In the genomic region with DNA sequence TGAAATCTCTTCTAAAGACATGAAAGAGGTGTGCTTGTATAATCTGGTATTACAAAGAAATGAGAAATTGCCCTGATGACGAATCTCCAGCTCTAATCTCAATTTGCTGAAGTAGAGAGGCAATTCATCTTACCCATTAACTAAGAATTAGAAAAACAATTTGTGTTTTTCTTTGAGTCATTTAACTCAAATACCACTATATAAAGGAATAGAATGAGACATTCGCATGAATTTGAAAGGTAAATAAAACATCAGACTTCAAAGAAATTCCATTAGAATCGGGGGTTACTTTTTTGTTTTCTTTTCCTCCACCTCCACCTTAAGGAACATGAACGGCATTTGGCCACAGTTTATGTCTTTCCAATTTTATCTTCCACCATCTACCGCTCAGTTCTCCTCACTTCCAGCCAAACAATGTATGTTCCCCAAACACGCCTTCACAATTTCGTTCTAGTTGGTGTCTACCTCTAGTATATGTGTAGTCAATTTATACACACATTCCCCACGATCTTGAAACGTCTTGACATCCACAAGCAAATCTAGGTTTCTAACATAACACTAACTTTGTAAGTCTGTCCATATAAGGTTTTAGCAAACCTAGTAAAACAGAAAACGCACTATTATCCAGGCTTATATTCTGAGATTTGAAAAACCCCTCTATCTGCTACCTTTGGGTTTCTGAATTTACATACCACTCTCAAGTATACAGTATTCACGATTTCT, we compare ENCODE assay signal across 8 cellular contexts. TPM values are rescaled to one million over a fixed set of nuclear protein-coding genes. Genes with fewer than 3 reads are reported as not detected.
DNase-seq lines count a peak whose midpoint lies in the region; ATAC-seq, FAIRE-seq and TF ChIP-seq lines count a peak whose summit lies in the region.

No MANE protein-coding gene starts in this region.

- peak overlapping the region; percentile 28 for H3K4me2 ChIP-seq in fibroblast of lung (ENCODE audit: extremely low read depth, insufficient read depth, low read length)

- H3K9me3 ChIP-seq in Peyer's patch (no peaks in the 10 kb centered on the region), fibroblast of lung (ENCODE audit: control insufficient read depth, insufficient read depth, low read depth, low read length) (no peaks in the 10 kb centered on the region)

- no peak for DNase-seq in GM12865 (ENCODE audit: low read depth)
- DNase-seq in Peyer's patch, result no peak
- peak in 1 of 2 donors; percentile 42 for DNase-seq in fibroblast of lung (ENCODE audit: low read depth in 2 of 2)
- peak; percentile 29 for DNase-seq in retina
- DNase-seq in cerebellar nuclear complex (lab: John Stamatoyannopoulos, UW), result no peak
- no peak for DNase-seq in HTR-8/SVneo (ENCODE audit: insufficient read length, low spot score)

- H3K4me1 ChIP-seq in Peyer's patch, result peaks cover 0 to 21% (median 0%) of the 10 kb centered on the region in 4 donors
- H3K4me1 ChIP-seq in fibroblast of lung (ENCODE audit: control insufficient read depth, extremely low read depth, insufficient read depth, low read length), result peaks cover 4% of the 10 kb centered on the region

- TF ChIP-seq CTCF in GM12865 (IDR thresholded peaks at IDR 0.05; ENCODE audit: insufficient read depth, low read depth, low read length, missing control alignments), result no peak
- no peak for TF ChIP-seq CTCF in Peyer's patch (IDR thresholded peaks at IDR 0.05)
- no peak for TF ChIP-seq CTCF in fibroblast of lung (conservative IDR thresholded peaks at IDR 0.05 in 1 of 2, IDR thresholded peaks at IDR 0.05 in 1 of 2; ENCODE audit: low read depth in 1 of 2, low read length in 2 of 2)

- H3K4me3 ChIP-seq in GM12865 (ENCODE audit: low read depth, low read length) (peak overlapping the region; percentile 69), Peyer's patch (peak overlapping the region; percentile 77 to 94 (median 94)), fibroblast of lung (replicated peaks in 1 of 4; ENCODE audit: control extremely low read depth in 1 of 4, insufficient read depth in 1 of 4, low read depth in 3 of 4, low read length in 4 of 4) (peak overlapping the region in 3 of 4 experiments; percentile 81 to 86 (median 86))

- H4K20me1 ChIP-seq in fibroblast of lung (ENCODE audit: control insufficient read depth, extremely low read depth, insufficient read depth, low read length), result no peaks in the 10 kb centered on the region

- H3K27ac ChIP-seq in Peyer's patch, result peak overlapping the region; percentile 99 to 100 (median 100)
- no peak overlapping the region for H3K27ac ChIP-seq in fibroblast of lung (ENCODE audit: insufficient read depth, low read length)

- no peaks in the 10 kb centered on the region for H3K27me3 ChIP-seq in Peyer's patch
- no peaks in the 10 kb centered on the region for H3K27me3 ChIP-seq in fibroblast of lung (ENCODE audit: control insufficient read depth, insufficient read depth, low read length)

- TF ChIP-seq POLR2A in Peyer's patch (IDR thresholded peaks at IDR 0.05), result no peak

- peaks cover 33% of the 10 kb centered on the region for H3K79me2 ChIP-seq in fibroblast of lung (ENCODE audit: control insufficient read depth, insufficient read depth, low read length)

- no peak overlapping the region for H3K9ac ChIP-seq in fibroblast of lung (ENCODE audit: insufficient read depth, low read length)

- ATAC-seq in GM18868 (IDR thresholded peaks at IDR 0.05; ENCODE audit: unreplicated experiment) (no peak), GM18858 (IDR thresholded peaks at IDR 0.05; ENCODE audit: unreplicated experiment) (no peak)

- FAIRE-seq in HTR-8/SVneo (lab: Jason Lieb, UNC), result no peak

- H3K36me3 ChIP-seq in Peyer's patch, result no peaks in the 10 kb centered on the region
- H3K36me3 ChIP-seq in fibroblast of lung (ENCODE audit: control insufficient read depth, insufficient read depth, low read length), result no peaks in the 10 kb centered on the region

- H2AFZ ChIP-seq in fibroblast of lung (ENCODE audit: low read length), result peak overlapping the region; percentile 84

RNA-seq across cellular contexts. Expression of a gene that starts 1.3 kb away (rescaled TPM):
- 100 to 1,000 TPM in 3 of 4 donors, 10 to 100 TPM in 1; 57.2 to 204 (median 105) TPM for total RNA-seq in Peyer's patch
- total RNA-seq in fibroblast of lung, result 96.1 and 96.6 TPM in 2 replicates
- polyA plus RNA-seq in fibroblast of lung, result 19.6 and 30.3 TPM in 2 replicates
- polyA plus RNA-seq in fibroblast of lung (2012), result 16.0 and 22.5 TPM in 2 replicates
- polyA minus RNA-seq in fibroblast of lung (ENCODE audit: low replicate concordance), result 7.1 and 12.6 TPM in 2 replicates
